ENCODE assay signal across 1 cellular context in genomic region chr11:1051356-1052132, GRCh38.
TF ChIP-seq lines count a peak whose summit lies in the region.

No MANE protein-coding gene starts in this region.

TF ChIP-seq in HepG2, 621 proteins besides CTCF, POLR2A, EP300 and RAD21:
- TF ChIP-seq ZSCAN22 (CRISPR knock-in tag; IDR thresholded peaks at IDR 0.05) (no peak), ZNF260 (CRISPR knock-in tag; IDR thresholded peaks at IDR 0.05; ENCODE audit: borderline replicate concordance, low read depth) (no peak), ZNF501 (CRISPR knock-in tag; IDR thresholded peaks at IDR 0.05) (no peak), ZNF546 (CRISPR knock-in tag; conservative IDR thresholded peaks at IDR 0.05) (0 out of 2 replicates have a peak, but pooled peaks have one; percentile 24), ZNF12 (CRISPR knock-in tag; IDR thresholded peaks at IDR 0.05) (no peak), CBFB (CRISPR knock-in tag; IDR thresholded peaks at IDR 0.05) (0 out of 2 replicates have a peak, but pooled peaks have one; percentile 6), ZNF687 (CRISPR knock-in tag; IDR thresholded peaks at IDR 0.05) (peak; percentile 36), NONO (IDR thresholded peaks at IDR 0.05) (no peak), NONO (CRISPR knock-in tag; conservative IDR thresholded peaks at IDR 0.05) (no peak), ZNF639 (CRISPR knock-in tag; conservative IDR thresholded peaks at IDR 0.05) (0 out of 2 replicates have a peak, but pooled peaks have one; percentile 38), TFE3 (CRISPR knock-in tag; IDR thresholded peaks at IDR 0.05) (no peak), ZHX1 (CRISPR knock-in tag; IDR thresholded peaks at IDR 0.05; ENCODE audit: low read depth) (no peak), ARNT2 (CRISPR knock-in tag; IDR thresholded peaks at IDR 0.05; ENCODE audit: low read depth) (no peak), ZMYM2 (CRISPR knock-in tag; IDR thresholded peaks at IDR 0.05) (no peak), REST (IDR thresholded peaks at IDR 0.05; ENCODE audit: borderline replicate concordance in 1 of 2, low read depth in 1 of 2, low read length in 2 of 2) (no peak), AHDC1 (CRISPR knock-in tag; IDR thresholded peaks at IDR 0.05; ENCODE audit: borderline replicate concordance) (no peak)
